ENCODE assay signal across 22 cellular contexts in the genomic region with DNA sequence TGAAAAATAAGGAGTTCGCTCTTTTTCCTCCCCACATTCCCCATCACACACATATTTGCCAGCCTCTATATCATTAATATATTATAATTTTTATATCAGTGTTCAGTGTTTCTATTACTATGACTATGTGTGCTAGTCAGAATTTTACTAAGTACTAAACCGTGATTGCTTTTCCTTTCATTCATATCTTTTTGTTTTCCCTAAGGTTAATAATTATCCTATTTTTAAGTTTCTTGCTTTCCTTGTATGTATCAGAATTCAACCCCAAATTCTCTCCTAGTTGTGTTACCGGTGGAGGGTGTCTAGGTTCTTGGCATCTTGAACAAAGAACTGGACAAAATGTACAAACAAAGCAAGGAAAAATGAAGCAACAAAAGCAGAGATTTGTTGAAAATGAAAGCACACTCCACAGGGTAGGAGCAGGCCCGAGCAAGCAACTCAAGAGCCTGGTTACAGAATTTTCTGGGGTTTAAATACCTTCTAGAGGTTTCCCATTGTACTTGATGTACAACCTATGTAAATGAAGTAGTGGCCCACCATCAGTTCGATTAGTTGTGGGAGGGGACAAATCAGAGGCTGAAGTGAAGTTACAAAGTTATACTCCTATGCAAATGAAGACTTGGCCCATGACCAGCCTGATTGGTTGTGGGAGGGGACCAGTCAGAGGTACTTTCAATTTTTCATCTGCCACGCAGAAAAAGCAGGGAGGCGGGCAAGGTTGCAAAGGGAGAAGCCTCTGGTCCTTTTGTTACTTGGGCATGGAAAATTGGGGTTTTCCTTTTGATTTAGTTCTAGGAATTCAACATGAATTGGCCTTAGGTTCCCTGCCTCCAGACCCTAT. TPM values are rescaled to one million over a fixed set of nuclear protein-coding genes. Genes with fewer than 3 reads are reported as not detected.
DNase-seq lines count a peak whose midpoint lies in the region; ATAC-seq and TF ChIP-seq lines count a peak whose summit lies in the region.
"Had no signal": no experiment of that assay in that cellular context is flagged by ENCODE, and none has a peak within 500 bp of the region (broad histone marks: within the 10 kb centered on the region; RNA-seq: fewer than 3 reads in every experiment).

No MANE protein-coding gene starts in this region.

- TF ChIP-seq CTCF in Calu3 (IDR thresholded peaks at IDR 0.05; ENCODE audit: unreplicated experiment) (no peak), choroid plexus epithelial cell (conservative IDR thresholded peaks at IDR 0.05; ENCODE audit: low read depth, low read length) (no peak), stomach (IDR thresholded peaks at IDR 0.05) (no peak)

- BruUV-seq in Calu3 (replicated peaks; lab: Mats Ljungman, UMichigan), result no TSS peak

- no peak overlapping the region for H3K27ac ChIP-seq in CD4-positive, CD25-positive, alpha-beta regulatory T cell (ENCODE audit: insufficient read depth, low read length, poor library complexity, severe bottlenecking)
- H3K27ac ChIP-seq in stomach, result peak overlapping the region in 3 of 5 donors; percentile 11 to 66 (median 20)
- H3K27ac ChIP-seq: C4-2B had no signal

- H3K36me3 ChIP-seq in CD4-positive, CD25-positive, alpha-beta regulatory T cell (ENCODE audit: control insufficient read depth, insufficient read depth, low read length), result peaks cover 17% of the 10 kb centered on the region
- H3K36me3 ChIP-seq in stomach, result peaks cover 28 to 88% (median 77%) of the 10 kb centered on the region in 4 donors

- DNase-seq in CD4-positive, CD25-positive, alpha-beta regulatory T cell, result no peak
- no peak for DNase-seq in Calu3
- peak; percentile 13 for DNase-seq in choroid plexus epithelial cell (ENCODE audit: low read depth)
- peak; percentile 30 for DNase-seq in stomach
- no peak for DNase-seq in NCI-H1105 (lab: John Stamatoyannopoulos, UW)
- no peak for DNase-seq in posterior cingulate gyrus
- DNase-seq: H9; KBM-7; MM.1S; NCI-H1417; NCI-H1694; NCI-H2029 treated with DMSO at 0.1 percent for 48 hours; NCI-H446 treated with DMSO at 0.1 percent for 48 hours; NCI-H526; NCI-H82; NK-92 treated with Interleukin-12 subunit alpha and Interleukin-12 subunit beta, amount 100 ng/mL, for 24 hours; PC-3; SK-N-SH had no signal

- no peak overlapping the region for H3K4me3 ChIP-seq in CD4-positive, CD25-positive, alpha-beta regulatory T cell (ENCODE audit: low read depth, low read length)
- no peak overlapping the region for H3K4me3 ChIP-seq in choroid plexus epithelial cell (ENCODE audit: low read depth, low read length)
- H3K4me3 ChIP-seq in stomach, result peak overlapping the region in 1 of 4 donors; percentile 20
- H3K4me3 ChIP-seq: GM23338 had no signal

- no peak for ATAC-seq in CD4-positive, CD25-positive, alpha-beta regulatory T cell (ENCODE audit: low read depth in 2 of 2)
- no peak for ATAC-seq in HG03469 (IDR thresholded peaks at IDR 0.05; ENCODE audit: unreplicated experiment)
- ATAC-seq: GM23338, PC-3 had no signal

- H3K27me3 ChIP-seq in CD4-positive, CD25-positive, alpha-beta regulatory T cell (ENCODE audit: control insufficient read depth, insufficient read depth, low read length), result no peaks in the 10 kb centered on the region
- no peaks in the 10 kb centered on the region for H3K27me3 ChIP-seq in stomach

- no peak for TF ChIP-seq POLR2A in stomach (IDR thresholded peaks at IDR 0.05)

- CTCF ChIA-PET in Calu3 (lab: Charles Lee), result no interaction called here

- H3K4me1 Mint-ChIP-seq in CD4-positive, CD25-positive, alpha-beta regulatory T cell, result peaks cover 0 to 4% (median 0%) of the 10 kb centered on the region in 4 donors
- peaks cover 11% of the 10 kb centered on the region for H3K4me1 Mint-ChIP-seq in Calu3 (ENCODE audit: low read depth, unreplicated experiment)
- H3K4me1 Mint-ChIP-seq: B cell, GM23338 had no signal

- H3K27me3 Mint-ChIP-seq in CD4-positive, CD25-positive, alpha-beta regulatory T cell, result no peaks in the 10 kb centered on the region
- no peaks in the 10 kb centered on the region for H3K27me3 Mint-ChIP-seq in Calu3 (ENCODE audit: unreplicated experiment)
- H3K27me3 Mint-ChIP-seq: B cell had no signal

- H3K4me1 ChIP-seq in CD4-positive, CD25-positive, alpha-beta regulatory T cell (ENCODE audit: control insufficient read depth, insufficient read depth, low read length, poor library complexity, severe bottlenecking), result no peaks in the 10 kb centered on the region
- H3K4me1 ChIP-seq in stomach, result peaks cover 0 to 11% (median 0%) of the 10 kb centered on the region in 4 donors

- no peaks in the 10 kb centered on the region for H3K9me3 ChIP-seq in CD4-positive, CD25-positive, alpha-beta regulatory T cell (ENCODE audit: control insufficient read depth in 2 of 2, low read length in 2 of 2)
- no peaks in the 10 kb centered on the region for H3K9me3 ChIP-seq in stomach
- H3K9me3 ChIP-seq: SK-N-SH had no signal

- 42 to 56% (median 50%) methylated on average over 7 of the region's 7 CpGs for WGBS in stomach, 5 donors

- intact Hi-C loops in Calu3 (cut with micrococcal nuclease; ENCODE audit: unreplicated experiment) (no loop called here), stomach (cut with DNase I; ENCODE audit: low total_unique reads) (no loop called here), posterior cingulate gyrus (cut with DNase I) (no loop called here)

- peak overlapping the region in 2 of 3 donors; percentile 6 to 24 for H3K27ac Mint-ChIP-seq in CD4-positive, CD25-positive, alpha-beta regulatory T cell
- H3K27ac Mint-ChIP-seq in Calu3 (ENCODE audit: unreplicated experiment), result peak overlapping the region; percentile 19
- H3K27ac Mint-ChIP-seq: B cell, GM23338, H9 had no signal

- H3K9me3 Mint-ChIP-seq in CD4-positive, CD25-positive, alpha-beta regulatory T cell, result peaks cover 0 to 1% (median 0%) of the 10 kb centered on the region in 7 donors
- no peaks in the 10 kb centered on the region for H3K9me3 Mint-ChIP-seq in Calu3 (ENCODE audit: low read depth, unreplicated experiment)
- H3K9me3 Mint-ChIP-seq: GM23338, H9 had no signal

- no peak overlapping the region for H3K4me3 Mint-ChIP-seq in CD4-positive, CD25-positive, alpha-beta regulatory T cell
- no peak overlapping the region for H3K4me3 Mint-ChIP-seq in Calu3 (ENCODE audit: low read depth, unreplicated experiment)
- H3K4me3 Mint-ChIP-seq: B cell, GM23338, H9 had no signal

- no peak for TF ChIP-seq EP300 in stomach (IDR thresholded peaks at IDR 0.05)

- H3K36me3 Mint-ChIP-seq in CD4-positive, CD25-positive, alpha-beta regulatory T cell, result peaks cover 26% of the 10 kb centered on the region
- H3K36me3 Mint-ChIP-seq in Calu3 (ENCODE audit: insufficient read depth, unreplicated experiment), result peaks cover 10% of the 10 kb centered on the region

RNA-seq across cellular contexts. Expression of gene KIAA1191, which starts 43.8 kb away (rescaled TPM):
- 60.9 TPM for total RNA-seq in CD4-positive, CD25-positive, alpha-beta regulatory T cell
- 10 to 100 TPM; 59.0 to 68.9 (median 60.9) TPM for polyA plus RNA-seq in CD4-positive, CD25-positive, alpha-beta regulatory T cell
- total RNA-seq in Calu3 (2022) (75.8 and 79.0 TPM in 2 replicates), stomach (100 to 1,000 TPM in 2 of 5 donors, 10 to 100 TPM in 2, 1 to 10 TPM in 1; 6.1 to 398 (median 83.0) TPM)
- 100 to 1,000 TPM in 1 of 3 donors, 10 to 100 TPM in 2; 51.4 to 107 (median 89.2) TPM for polyA plus RNA-seq in stomach

RNA-seq across cellular contexts. Expression of gene ARL10, which starts 47.5 kb away (rescaled TPM):
- 4.8 TPM for total RNA-seq in CD4-positive, CD25-positive, alpha-beta regulatory T cell
- 1 to 10 TPM; 1.6 to 2.3 (median 2.1) TPM for polyA plus RNA-seq in CD4-positive, CD25-positive, alpha-beta regulatory T cell
- 3.8 and 4.2 TPM in 2 replicates for total RNA-seq in Calu3 (2022)
- 1 to 10 TPM; 1.2 to 9.9 (median 3.0) TPM for total RNA-seq in stomach
- polyA plus RNA-seq in stomach, result 1 to 10 TPM in 2 of 3 donors, under 1 TPM in 1; 0.31 to 3.5 (median 1.4) TPM

Comparison
In these comparisons a context has a peak if more than half of its experiments do, and no peak if none do; other contexts are left out.
1. DNase-seq: peak in choroid plexus epithelial cell (single experiment) and stomach (single experiment); none in CD4-positive, CD25-positive, alpha-beta regulatory T cell (0 of 3), Calu3 (single experiment), NCI-H1105 (single experiment) and posterior cingulate gyrus (0 of 10).